ENCODE assay signal across 10 cellular contexts in genomic region chr22:27656970-27657369, GRCh38.
"Had no signal": no experiment of that assay in that cellular context is flagged by ENCODE, and none has a peak within 500 bp of the region (broad histone marks: within the 10 kb centered on the region; RNA-seq: fewer than 3 reads in every experiment).

No MANE protein-coding gene starts in this region.

- H3K4me3 ChIP-seq: GM23248, GM23338, HAP-1 had no signal

- H3K9ac ChIP-seq: GM23248 had no signal

- ATAC-seq: GM23338, HCT116 had no signal

- H2AFZ ChIP-seq: GM23248, GM23338 had no signal

- H3K4me2 ChIP-seq: GM23338 had no signal

- H3K36me3 ChIP-seq: HAP-1 had no signal

- FAIRE-seq: H54 had no signal

- DNase-seq: GM23248, GOT3, H7, H9, HCEC 1CT, HFFc6 had no signal

- H3K9me3 ChIP-seq: HAP-1 had no signal

- H3K27ac ChIP-seq: GM23248 had no signal
